In genomic region chr19:18939922-18940775, GRCh38 we compare ENCODE assay signal across 1 cellular context.
TF ChIP-seq lines count a peak whose summit lies in the region.

No MANE protein-coding gene starts in this region.

TF ChIP-seq in HepG2, 621 proteins besides CTCF, POLR2A, EP300 and RAD21 (continues in another document):
- TF ChIP-seq IKZF5 (CRISPR knock-in tag; IDR thresholded peaks at IDR 0.05) (0 out of 2 replicates have a peak, but pooled peaks have one; percentile 13), GABPB1 (CRISPR knock-in tag; IDR thresholded peaks at IDR 0.05) (peak; percentile 60; the same call in 1 of the 2 replicates), ZNF232 (CRISPR knock-in tag; IDR thresholded peaks at IDR 0.05; ENCODE audit: borderline replicate concordance) (0 out of 2 replicates have a peak, but pooled peaks have one; percentile 40), ZNF501 (CRISPR knock-in tag; IDR thresholded peaks at IDR 0.05) (peak; percentile 59; the same call in 1 of the 2 replicates), PAF1 (CRISPR knock-in tag; IDR thresholded peaks at IDR 0.05) (no peak), POGK (CRISPR knock-in tag; conservative IDR thresholded peaks at IDR 0.05) (0 out of 2 replicates have a peak, but pooled peaks have one; percentile 29), ZGPAT (CRISPR knock-in tag; IDR thresholded peaks at IDR 0.05) (0 out of 2 replicates have a peak, but pooled peaks have one; percentile 36), RAD51 (IDR thresholded peaks at IDR 0.05; ENCODE audit: borderline replicate concordance) (no peak), ZNF761 (CRISPR knock-in tag; conservative IDR thresholded peaks at IDR 0.05) (no peak), GABPA (IDR thresholded peaks at IDR 0.05; ENCODE audit: low read depth, low read length) (0 out of 2 replicates have a peak, but pooled peaks have one; percentile 11), GABPA (CRISPR knock-in tag; IDR thresholded peaks at IDR 0.05; ENCODE audit: low read depth) (no peak), ZBTB7B (CRISPR knock-in tag; IDR thresholded peaks at IDR 0.05) (peak; percentile 49; the same call in 1 of the 2 replicates), THAP9 (CRISPR knock-in tag; IDR thresholded peaks at IDR 0.05; ENCODE audit: borderline replicate concordance) (no peak), PATZ1 (CRISPR knock-in tag; IDR thresholded peaks at IDR 0.05) (peak; percentile 74), SP5 (CRISPR knock-in tag; IDR thresholded peaks at IDR 0.05; ENCODE audit: borderline replicate concordance, low read depth) (0 out of 2 replicates have a peak, but pooled peaks have one; percentile 13), ARID4A (CRISPR knock-in tag; IDR thresholded peaks at IDR 0.05; ENCODE audit: borderline replicate concordance) (peak; percentile 37; the same call in 1 of the 2 replicates), TEF (CRISPR knock-in tag; IDR thresholded peaks at IDR 0.05) (no peak), CBFB (CRISPR knock-in tag; IDR thresholded peaks at IDR 0.05) (peak; percentile 40; the same call in 1 of the 2 replicates), MAF1 (CRISPR knock-in tag; IDR thresholded peaks at IDR 0.05; ENCODE audit: borderline replicate concordance) (peak; percentile 37; the same call in 1 of the 2 replicates), ZNF674 (CRISPR knock-in tag; IDR thresholded peaks at IDR 0.05; ENCODE audit: low read depth) (no peak), ZFP90 (CRISPR knock-in tag; IDR thresholded peaks at IDR 0.05; ENCODE audit: borderline replicate concordance) (0 out of 2 replicates have a peak, but pooled peaks have one; percentile 37), MTF2 (CRISPR knock-in tag; IDR thresholded peaks at IDR 0.05; ENCODE audit: borderline replicate concordance) (0 out of 2 replicates have a peak, but pooled peaks have one; percentile 28), IRF1 (CRISPR knock-in tag; IDR thresholded peaks at IDR 0.05; ENCODE audit: low read depth) (peak; percentile 22; the same call in 1 of the 2 replicates), GATAD2A (CRISPR knock-in tag; IDR thresholded peaks at IDR 0.05) (0 out of 2 replicates have a peak, but pooled peaks have one; percentile 21), PHF8 (CRISPR knock-in tag; IDR thresholded peaks at IDR 0.05) (peak; percentile 45; the same call in 1 of the 2 replicates), HMGXB4 (CRISPR knock-in tag; IDR thresholded peaks at IDR 0.05; ENCODE audit: borderline replicate concordance in 1 of 2, low read depth in 1 of 2) (peak in 1 of 2 experiments; percentile 34; a peak in 1 of 4 replicates), ZBTB43 (CRISPR knock-in tag; conservative IDR thresholded peaks at IDR 0.05) (no peak)
